ENCODE assay signal across 9 cellular contexts in genomic region chr15:74179101-74179841, GRCh38. TPM values are rescaled to one million over a fixed set of nuclear protein-coding genes. Genes with fewer than 3 reads are reported as not detected.
A peak's percentile ranks its signal among the peaks of the same experiment; 100 is the strongest.
DNase-seq lines count a peak whose midpoint lies in the region; ATAC-seq and TF ChIP-seq lines count a peak whose summit lies in the region.
"Had no signal": no experiment of that assay in that cellular context is flagged by ENCODE, and none has a peak within 500 bp of the region (broad histone marks: within the 10 kb centered on the region; RNA-seq: fewer than 3 reads in every experiment).

No MANE protein-coding gene starts in this region.

- peak overlapping the region in 45 of 59 donors; percentile 3 to 86 (median 57) for H3K27ac ChIP-seq in dorsolateral prefrontal cortex
- H3K27ac ChIP-seq in aorta (ENCODE audit: low read depth in 1 of 2, low read length in 2 of 2) = peak overlapping the region in 1 of 2 donors; percentile 54
- no peak overlapping the region for H3K27ac ChIP-seq in MM.1S (ENCODE audit: low read length)
- H3K27ac ChIP-seq: 22Rv1 had no signal

- H3K9me3 ChIP-seq in mucosa of descending colon = no peaks in the 10 kb centered on the region
- H3K9me3 ChIP-seq in aorta (ENCODE audit: control insufficient read depth, low read length) = no peaks in the 10 kb centered on the region
- H3K9me3 ChIP-seq in MM.1S (replicated peaks; ENCODE audit: insufficient read depth, low read length) = no peaks in the 10 kb centered on the region

- no peak overlapping the region for H3K4me2 ChIP-seq in MM.1S (ENCODE audit: low read depth, low read length)

- peak overlapping the region in 1 of 59 donors; percentile 9 for H3K4me3 ChIP-seq in dorsolateral prefrontal cortex
- no peak overlapping the region for H3K4me3 ChIP-seq in mucosa of descending colon
- no peak overlapping the region for H3K4me3 ChIP-seq in aorta (ENCODE audit: low read length in 2 of 2)
- no peak overlapping the region for H3K4me3 ChIP-seq in MM.1S (ENCODE audit: low read length)

- H3K36me3 ChIP-seq in mucosa of descending colon (ENCODE audit: low read depth) (no peaks in the 10 kb centered on the region), aorta (ENCODE audit: control insufficient read depth in 1 of 2, insufficient read depth in 2 of 2, low read length in 1 of 2) (no peaks in the 10 kb centered on the region), MM.1S (replicated peaks; ENCODE audit: insufficient read depth, low read length) (no peaks in the 10 kb centered on the region)

- DNase-seq in NCI-H446 (lab: John Stamatoyannopoulos, UW) = peak; percentile 59 to 77
- no peak for DNase-seq in NCI-H446 treated with DMSO at 0.1 percent for 48 hours (lab: John Stamatoyannopoulos, UW)
- peak in 5 of 10 donors; percentile 42 to 56 (median 48) for DNase-seq in dorsolateral prefrontal cortex
- peak in 1 of 3 donors; percentile 73 for DNase-seq in mucosa of descending colon
- DNase-seq in aorta = peak; percentile 95 to 96
- DNase-seq in MM.1S = no peak
- DNase-seq in germinal center (ENCODE audit: low spot score) = no peak
- no peak for DNase-seq in SK-N-DZ (ENCODE audit: low spot score)

- ATAC-seq in mucosa of descending colon = peak; percentile 56
- ATAC-seq in aorta (ENCODE audit: low FRiP score) = peak; percentile 91

- H3K27me3 ChIP-seq in dorsolateral prefrontal cortex (no peaks in the 10 kb centered on the region), aorta (ENCODE audit: control insufficient read depth in 1 of 2, insufficient read depth in 2 of 2, low read length in 1 of 2) (no peaks in the 10 kb centered on the region), MM.1S (replicated peaks; ENCODE audit: insufficient read depth, low read length) (peaks cover 86% of the 10 kb centered on the region)

- H2AFZ ChIP-seq in MM.1S (ENCODE audit: low read length) = no peak overlapping the region

- TF ChIP-seq CTCF in dorsolateral prefrontal cortex (IDR thresholded peaks at IDR 0.05 in 54 of 56, conservative IDR thresholded peaks at IDR 0.05 in 2 of 56; ENCODE audit: low read depth in 1 of 56, partially characterized antibody in 56 of 56) (no peak), mucosa of descending colon (IDR thresholded peaks at IDR 0.05) (no peak), MM.1S (IDR thresholded peaks at IDR 0.05; ENCODE audit: low read length) (no peak)

- WGBS in aorta, 2 donors = 21 to 24% methylated on average over 13 of the region's 13 CpGs

- H3K79me2 ChIP-seq in MM.1S (ENCODE audit: low read length) = no peaks in the 10 kb centered on the region

- no peaks in the 10 kb centered on the region for H4K20me1 ChIP-seq in MM.1S (ENCODE audit: insufficient read depth, low read length)

- H3K4me1 ChIP-seq in mucosa of descending colon (ENCODE audit: low read depth) (no peaks in the 10 kb centered on the region), aorta (ENCODE audit: control insufficient read depth in 1 of 2, insufficient read depth in 2 of 2, low read length in 2 of 2) (no peaks in the 10 kb centered on the region), MM.1S (ENCODE audit: low read length) (no peaks in the 10 kb centered on the region)

- intact Hi-C loops in dorsolateral prefrontal cortex (cut with DNase I) = no loop called here
- intact Hi-C loops in mucosa of descending colon (cut with DNase I, micrococcal nuclease) = no loop called here
- intact Hi-C loops in aorta (cut with DNase I) = loop anchor here in 1 of 2 donors (1.0 to 2.0 kb wide), 3 partner anchors 20 to 61 kb away; no protein-coding TSS in a partner anchor

- no peaks in the 10 kb centered on the region for H3K9me2 ChIP-seq in MM.1S (replicated peaks; ENCODE audit: insufficient read depth, low read length)

- no peak overlapping the region for H3K9ac ChIP-seq in MM.1S (ENCODE audit: low read length)

- H3F3A ChIP-seq in MM.1S (ENCODE audit: insufficient read depth, low read length) = no peaks in the 10 kb centered on the region

RNA-seq across cellular contexts. Expression of gene ISLR, which starts 5.8 kb away (rescaled TPM):
- total RNA-seq in dorsolateral prefrontal cortex (10 to 100 TPM in 113 of 120 experiments, 1 to 10 TPM in 7; 7.1 to 44.8 (median 21.5) TPM), mucosa of descending colon (10 to 100 TPM in 1 of 3 donors, 1 to 10 TPM in 2; 4.9 to 29.9 (median 7.4) TPM), aorta (100 to 1,000 TPM in 1 of 2 donors, 10 to 100 TPM in 1; 62.2 to 102 TPM)
- polyA plus RNA-seq in aorta = 100 to 1,000 TPM in 1 of 2 donors, 10 to 100 TPM in 1; 24.8 to 111 TPM
- polyA plus RNA-seq in SK-N-DZ (2014; cell fraction: cytosol; rRNA removed) = 26.1 and 30.4 TPM in 2 replicates
- polyA plus RNA-seq in SK-N-DZ (2014; cell fraction: nucleus; rRNA removed) = 7.6 and 15.2 TPM in 2 replicates

RNA-seq across cellular contexts. Expression of gene STRA6, which starts 23.3 kb away (rescaled TPM):
- total RNA-seq in dorsolateral prefrontal cortex (1 to 10 TPM in 32 of 120 experiments, under 1 TPM in 48, not detected in 40; 0.19 to 3.2 (median 0.83) TPM), mucosa of descending colon (under 1 TPM in 1 of 3 donors, not detected in 2; 0.35 TPM), aorta (under 1 TPM; 0.16 to 0.51 TPM)
- polyA plus RNA-seq in aorta = under 1 TPM in 1 of 2 donors, not detected in 1; 0.49 TPM
- polyA plus RNA-seq in SK-N-DZ (2014; cell fraction: cytosol; rRNA removed) = 27.5 and 44.1 TPM in 2 replicates
- 148 and 152 TPM in 2 replicates for polyA plus RNA-seq in SK-N-DZ (2014; cell fraction: nucleus; rRNA removed)

RNA-seq across cellular contexts. Expression of gene ISLR2, which starts 48.9 kb away (rescaled TPM):
- 10 to 100 TPM; 11.3 to 60.5 (median 32.2) TPM for total RNA-seq in dorsolateral prefrontal cortex
- 1 to 10 TPM in 2 of 3 donors, under 1 TPM in 1; 0.38 to 1.7 (median 1.1) TPM for total RNA-seq in mucosa of descending colon
- 1 to 10 TPM in 1 of 2 donors, under 1 TPM in 1; 0.81 to 1.2 TPM for total RNA-seq in aorta
- polyA plus RNA-seq in aorta = 1 to 10 TPM in 1 of 2 donors, under 1 TPM in 1; 0.13 to 1.5 TPM
- polyA plus RNA-seq in SK-N-DZ (2014; cell fraction: cytosol; rRNA removed) = 6.1 and 7.2 TPM in 2 replicates
- 7.4 and 7.8 TPM in 2 replicates for polyA plus RNA-seq in SK-N-DZ (2014; cell fraction: nucleus; rRNA removed)

RNA-seq across cellular contexts. Expression of gene CCDC33, which starts 56.9 kb away (rescaled TPM):
- total RNA-seq in dorsolateral prefrontal cortex = 1 to 10 TPM in 2 of 120 experiments, under 1 TPM in 16, not detected in 102; 0.14 to 2.0 (median 0.36) TPM
- total RNA-seq in mucosa of descending colon = under 1 TPM in 1 of 3 donors, not detected in 2; 0.22 TPM
- not detected for total RNA-seq in aorta
- polyA plus RNA-seq in aorta = not detected
- 8.5 and 8.8 TPM in 2 replicates for polyA plus RNA-seq in SK-N-DZ (2014; cell fraction: cytosol; rRNA removed)
- polyA plus RNA-seq in SK-N-DZ (2014; cell fraction: nucleus; rRNA removed) = 6.5 and 7.8 TPM in 2 replicates

Comparison
In these comparisons a context has a peak if more than half of its experiments do, and no peak if none do; other contexts are left out.
1. DNase-seq: peak in NCI-H446 (2 of 2) and aorta (2 of 2); none in NCI-H446 treated with DMSO at 0.1 percent for 48 hours (single experiment), MM.1S (single experiment), germinal center (single experiment) and SK-N-DZ (single experiment).
2. RNA of gene ISLR2, which starts 48.9 kb away (total RNA-seq): 11.3 to 60.5 TPM in dorsolateral prefrontal cortex; 0.81 to 1.2 TPM in aorta and 0.38 to 1.7 TPM in mucosa of descending colon; every median in the first group is over 4 times any median in the second.